In genomic region chr12:89768586-89769482, GRCh38 we compare ENCODE assay signal across 10 cellular contexts.
A peak's percentile ranks its signal among the peaks of the same experiment; 100 is the strongest.
DNase-seq lines count a peak whose midpoint lies in the region; ATAC-seq and TF ChIP-seq lines count a peak whose summit lies in the region.
"Had no signal": no experiment of that assay in that cellular context is flagged by ENCODE, and none has a peak within 500 bp of the region (broad histone marks: within the 10 kb centered on the region; RNA-seq: fewer than 3 reads in every experiment).

No MANE protein-coding gene starts in this region.

- H3K4me1 ChIP-seq in SJCRH30: peaks cover 24% of the 10 kb centered on the region

- H3K27me3 ChIP-seq in SJCRH30: no peaks in the 10 kb centered on the region
- H3K27me3 ChIP-seq: cardiac muscle cell had no signal

- TF ChIP-seq CTCF in foreskin fibroblast (IDR thresholded peaks at IDR 0.05; ENCODE audit: low read depth, low read length): no peak

- H3K4me3 ChIP-seq in foreskin fibroblast (ENCODE audit: low read depth in 1 of 2, low read length in 2 of 2) (no peak overlapping the region), SJCRH30 (no peak overlapping the region)
- H3K4me3 ChIP-seq: cardiac muscle cell, thoracic aorta had no signal

- peak; percentile 48 for DNase-seq in stimulated activated CD4-positive, alpha-beta T cell treated with anti-CD3 and anti-CD28 coated beads, Interleukin-1b, Interleukin-23, amount 100 ng/mL, for 48 hours
- no peak for DNase-seq in stimulated activated CD4-positive, alpha-beta T cell treated with anti-CD3 and anti-CD28 coated beads, Interleukin-4, amount 100 ng/mL, for 1 hour
- DNase-seq in SKM-1 (lab: John Stamatoyannopoulos, UW; ENCODE audit: unreplicated experiment): peak; percentile 12
- peak; percentile 98 for DNase-seq in foreskin fibroblast
- no peak for DNase-seq in putamen (ENCODE audit: low spot score)
- no peak for DNase-seq in SJCRH30
- DNase-seq in T-helper 9 cell: no peak

- H3K9me3 ChIP-seq in SJCRH30 (replicated peaks): 0 out of 2 replicates have a peak, but pooled peaks cover 4% of the 10 kb centered on the region
- H3K9me3 ChIP-seq: thoracic aorta had no signal

- no peak for ATAC-seq in HG02970 (IDR thresholded peaks at IDR 0.05; ENCODE audit: low FRiP score, unreplicated experiment)

- no peaks in the 10 kb centered on the region for H3K36me3 ChIP-seq in SJCRH30
- H3K36me3 ChIP-seq: cardiac muscle cell, thoracic aorta had no signal

- no peak overlapping the region for H3K27ac ChIP-seq in SJCRH30
- H3K27ac ChIP-seq: cardiac muscle cell, thoracic aorta had no signal

Comparison
In these comparisons a context has a peak if more than half of its experiments do, and no peak if none do; other contexts are left out.
1. DNase-seq: peak in stimulated activated CD4-positive, alpha-beta T cell treated with anti-CD3 and anti-CD28 coated beads, Interleukin-1b, Interleukin-23, amount 100 ng/mL, for 48 hours (single experiment), SKM-1 (single experiment) and foreskin fibroblast (2 of 2); none in stimulated activated CD4-positive, alpha-beta T cell treated with anti-CD3 and anti-CD28 coated beads, Interleukin-4, amount 100 ng/mL, for 1 hour (single experiment), putamen (single experiment), SJCRH30 (0 of 2) and T-helper 9 cell (single experiment).